11 cellular contexts compared by ENCODE assay signal in genomic region chrX:106168107-106168506, GRCh38. TPM values are rescaled to one million over a fixed set of nuclear protein-coding genes. Genes with fewer than 3 reads are reported as not detected.
A peak's percentile ranks its signal among the peaks of the same experiment; 100 is the strongest.
DNase-seq lines count a peak whose midpoint lies in the region.
"Had no signal": no experiment of that assay in that cellular context is flagged by ENCODE, and none has a peak within 500 bp of the region (broad histone marks: within the 10 kb centered on the region; RNA-seq: fewer than 3 reads in every experiment).

Gene PWWP3B, plus strand, starts transcription at chrX:106168305. Its CDS starts 37,128 bp downstream, at chrX:106205433.

- DNase-seq in AG20443 (ENCODE audit: low spot score) (peak; percentile 2), NCI-H526 treated with DMSO at 0.1 percent for 48 hours (lab: John Stamatoyannopoulos, UW) (peak; percentile 17), fibroblast of the conjunctiva (ENCODE audit: low read depth) (peak; percentile 2), myocyte (ENCODE audit: low read depth) (peak; percentile 53), NCI-H1694 (lab: John Stamatoyannopoulos, UW) (no peak), NCI-H2107 treated with DMSO at 0.1 percent for 48 hours (lab: John Stamatoyannopoulos, UW; ENCODE audit: unreplicated experiment) (no peak), dermis blood vessel endothelial cell (no peak)
- no peak for DNase-seq in activated CD4-positive, CD25-positive, alpha-beta regulatory T cell treated with anti-CD3 and anti-CD28 coated beads, Interleukin-2, amount 50 U/mL, for 72 hours
- DNase-seq: activated CD4-positive, alpha-beta T cell treated with anti-CD3 and anti-CD28 coated beads for 48 hours; C1 segment of cervical spinal cord; NCI-H2029 had no signal

RNA-seq across cellular contexts. Expression of gene PWWP3B, which starts in this region (rescaled TPM):
- total RNA-seq in myocyte: 37.8 and 39.5 TPM in 2 replicates
- 3.0 TPM for polyA plus RNA-seq in myocyte (2012)
- not detected in 2 replicates for total RNA-seq in dermis blood vessel endothelial cell

Comparison
In these comparisons a context has a peak if more than half of its experiments do, and no peak if none do; other contexts are left out.
1. RNA of gene PWWP3B (total RNA-seq): 37.8 to 39.5 TPM in myocyte; not detected in dermis blood vessel endothelial cell; every median in the first group is over 10 times any median in the second.
2. DNase-seq: peak in AG20443 (single experiment), NCI-H526 treated with DMSO at 0.1 percent for 48 hours (single experiment), fibroblast of the conjunctiva (single experiment) and myocyte (single experiment); none in activated CD4-positive, CD25-positive, alpha-beta regulatory T cell treated with anti-CD3 and anti-CD28 coated beads, Interleukin-2, amount 50 U/mL, for 72 hours (single experiment), NCI-H1694 (single experiment), NCI-H2107 treated with DMSO at 0.1 percent for 48 hours (single experiment) and dermis blood vessel endothelial cell (single experiment).